8 cellular contexts compared by ENCODE assay signal in genomic region chr12:94157891-94158495, GRCh38. TPM values are rescaled to one million over a fixed set of nuclear protein-coding genes. Genes with fewer than 3 reads are reported as not detected.
A peak's percentile ranks its signal among the peaks of the same experiment; 100 is the strongest.
DNase-seq lines count a peak whose midpoint lies in the region; ATAC-seq and TF ChIP-seq lines count a peak whose summit lies in the region.

No MANE protein-coding gene starts in this region.

- TF ChIP-seq POLR2A in NB4 (IDR thresholded peaks at IDR 0.05; ENCODE audit: extremely low read depth, insufficient read length), result no peak

- ATAC-seq in HG02623 (IDR thresholded peaks at IDR 0.05; ENCODE audit: unreplicated experiment), result peak; percentile 85

- H3K9me3 Mint-ChIP-seq in progenitor cell of endocrine pancreas (ENCODE audit: low read depth), result peaks cover 3% of the 10 kb centered on the region

- H3K27ac Mint-ChIP-seq in progenitor cell of endocrine pancreas, result peak overlapping the region; percentile 12

- no peak overlapping the region for H3K4me3 ChIP-seq in NB4 (ENCODE audit: low read depth, low read length)

- peaks cover 14% of the 10 kb centered on the region for H3K4me1 Mint-ChIP-seq in progenitor cell of endocrine pancreas (ENCODE audit: low read depth)

- no peak for TF ChIP-seq CTCF in NB4 (IDR thresholded peaks at IDR 0.05; ENCODE audit: low read depth, low read length)
- TF ChIP-seq CTCF in progenitor cell of endocrine pancreas (IDR thresholded peaks at IDR 0.05; ENCODE audit: unreplicated experiment), result no peak

- H3K36me3 Mint-ChIP-seq in progenitor cell of endocrine pancreas (ENCODE audit: insufficient read depth), result no peaks in the 10 kb centered on the region

- no peak overlapping the region for H3K4me3 Mint-ChIP-seq in progenitor cell of endocrine pancreas (ENCODE audit: low read depth)

- H3K27me3 Mint-ChIP-seq in progenitor cell of endocrine pancreas, result peaks cover 4% of the 10 kb centered on the region

- peak; percentile 32 to 67 (median 53) for DNase-seq in NCI-H1417 (lab: John Stamatoyannopoulos, UW)
- no peak for DNase-seq in NCI-H1417 treated with DMSO at 0.1 percent for 48 hours (lab: John Stamatoyannopoulos, UW)
- DNase-seq in NB4 (ENCODE audit: low read depth), result peak; percentile 77
- DNase-seq in progenitor cell of endocrine pancreas (ENCODE audit: low spot score, unreplicated experiment), result no peak
- no peak for DNase-seq in germinal center (ENCODE audit: low spot score)
- no peak for DNase-seq in DMS153 treated with DMSO at 0.1 percent for 48 hours (lab: John Stamatoyannopoulos, UW; ENCODE audit: unreplicated experiment)
- no peak for DNase-seq in amygdala (lab: John Stamatoyannopoulos, UW)

RNA-seq across cellular contexts. Expression of gene PLXNC1, which starts 9.6 kb away (rescaled TPM):
- total RNA-seq in progenitor cell of endocrine pancreas, result 25.4 and 25.7 TPM in 2 replicates

Comparison
In these comparisons a context has a peak if more than half of its experiments do, and no peak if none do; other contexts are left out.
1. DNase-seq: peak in NCI-H1417 (3 of 3) and NB4 (single experiment); none in NCI-H1417 treated with DMSO at 0.1 percent for 48 hours (single experiment), progenitor cell of endocrine pancreas (single experiment), germinal center (single experiment), DMS153 treated with DMSO at 0.1 percent for 48 hours (single experiment) and amygdala (0 of 56).